In genomic region chr13:22451345-22451744, GRCh38 we compare ENCODE assay signal across 15 cellular contexts.
DNase-seq lines count a peak whose midpoint lies in the region; ATAC-seq and TF ChIP-seq lines count a peak whose summit lies in the region.
"Had no signal": no experiment of that assay in that cellular context is flagged by ENCODE, and none has a peak within 500 bp of the region (broad histone marks: within the 10 kb centered on the region; RNA-seq: fewer than 3 reads in every experiment).

No MANE protein-coding gene starts in this region.

- H3K36me3 ChIP-seq in gastroesophageal sphincter: no peaks in the 10 kb centered on the region
- no peaks in the 10 kb centered on the region for H3K36me3 ChIP-seq in vagina
- H3K36me3 ChIP-seq: spleen had no signal

- WGBS in gastroesophageal sphincter (ENCODE audit: low coverage in 1 of 2), 2 donors: 77 to 81% methylated on average over 2 of the region's 5 CpGs

- ATAC-seq in gastroesophageal sphincter (peak; percentile 22), GM18868 (IDR thresholded peaks at IDR 0.05; ENCODE audit: unreplicated experiment) (no peak)
- ATAC-seq: naive thymus-derived CD4-positive, alpha-beta T cell had no signal

- H3K9me3 Mint-ChIP-seq in mesothelial cell of epicardium (peaks cover 7% of the 10 kb centered on the region), HFFc6 (peaks cover 50% of the 10 kb centered on the region)

- TF ChIP-seq POLR2A in gastroesophageal sphincter (IDR thresholded peaks at IDR 0.05): no peak
- TF ChIP-seq POLR2A in vagina (IDR thresholded peaks at IDR 0.05): no peak

- DNase-seq in NCI-H345 (lab: John Stamatoyannopoulos, UW) (peak; percentile 32), NCI-H345 treated with DMSO at 0.1 percent for 48 hours (lab: John Stamatoyannopoulos, UW; ENCODE audit: unreplicated experiment) (no peak), mesothelial cell of epicardium (ENCODE audit: low spot score in 2 of 2, unreplicated experiment in 2 of 2) (no peak), vagina (ENCODE audit: extremely low spot score in 2 of 2) (no peak), HFFc6 (no peak), UCSD-AML1 (lab: John Stamatoyannopoulos, UW; ENCODE audit: unreplicated experiment) (no peak)
- DNase-seq: activated CD4-positive, alpha-beta T cell treated with anti-CD3 and anti-CD28 coated beads for 4 hours; immature natural killer cell; naive thymus-derived CD4-positive, alpha-beta T cell; NCI-H2171; spleen; testis had no signal

- TF ChIP-seq CTCF in gastroesophageal sphincter (IDR thresholded peaks at IDR 0.05) (no peak), mesothelial cell of epicardium (IDR thresholded peaks at IDR 0.05; ENCODE audit: unreplicated experiment) (no peak), vagina (IDR thresholded peaks at IDR 0.05) (no peak), HFFc6 (IDR thresholded peaks at IDR 0.05) (no peak)

- H3K36me3 Mint-ChIP-seq in mesothelial cell of epicardium: no peaks in the 10 kb centered on the region
- 0 out of 2 replicates have a peak, but pooled peaks cover 5% of the 10 kb centered on the region for H3K36me3 Mint-ChIP-seq in HFFc6 (ENCODE audit: low read depth)
- H3K36me3 Mint-ChIP-seq: immature natural killer cell; naive thymus-derived CD4-positive, alpha-beta T cell had no signal

- no peak for TF ChIP-seq EP300 in gastroesophageal sphincter (IDR thresholded peaks at IDR 0.05)

- H3K27ac Mint-ChIP-seq in mesothelial cell of epicardium (peak overlapping the region; percentile 83), HFFc6 (no peak overlapping the region)
- H3K27ac Mint-ChIP-seq: dendritic cell treated with granulocyte-macrophage colony-stimulating factor and Interleukin-4, amounts not matched to agents 40 ng/mL and 50 ng/mL, for 4 days; immature natural killer cell; naive thymus-derived CD4-positive, alpha-beta T cell had no signal

- H3K4me3 ChIP-seq in gastroesophageal sphincter (no peak overlapping the region), vagina (no peak overlapping the region)
- H3K4me3 ChIP-seq: spleen, testis had no signal

- no peaks in the 10 kb centered on the region for H3K27me3 Mint-ChIP-seq in mesothelial cell of epicardium (ENCODE audit: low read depth)
- no peaks in the 10 kb centered on the region; the same call in 1 of the 2 replicates for H3K27me3 Mint-ChIP-seq in HFFc6 (ENCODE audit: insufficient read depth)
- H3K27me3 Mint-ChIP-seq: dendritic cell treated with granulocyte-macrophage colony-stimulating factor and Interleukin-4, amounts not matched to agents 40 ng/mL and 50 ng/mL, for 4 days had no signal

- H3K4me1 ChIP-seq in gastroesophageal sphincter (no peaks in the 10 kb centered on the region), vagina (no peaks in the 10 kb centered on the region)
- H3K4me1 ChIP-seq: spleen, testis had no signal

- H3K9me3 ChIP-seq in gastroesophageal sphincter (no peaks in the 10 kb centered on the region), vagina (no peaks in the 10 kb centered on the region)
- H3K9me3 ChIP-seq: testis had no signal

- H3K27ac ChIP-seq in gastroesophageal sphincter (no peak overlapping the region), vagina (peak overlapping the region; percentile 2)
- H3K27ac ChIP-seq: spleen, testis had no signal

- H3K4me1 Mint-ChIP-seq in mesothelial cell of epicardium (peaks cover 31% of the 10 kb centered on the region), HFFc6 (ENCODE audit: low read depth) (no peaks in the 10 kb centered on the region)
- H3K4me1 Mint-ChIP-seq: immature natural killer cell; naive thymus-derived CD4-positive, alpha-beta T cell had no signal

- H3K4me3 Mint-ChIP-seq in mesothelial cell of epicardium (no peak overlapping the region), HFFc6 (no peak overlapping the region)
- H3K4me3 Mint-ChIP-seq: dendritic cell treated with granulocyte-macrophage colony-stimulating factor and Interleukin-4, amounts not matched to agents 40 ng/mL and 50 ng/mL, for 4 days; immature natural killer cell; naive thymus-derived CD4-positive, alpha-beta T cell had no signal

- H3K27me3 ChIP-seq in gastroesophageal sphincter (no peaks in the 10 kb centered on the region), vagina (no peaks in the 10 kb centered on the region)
- H3K27me3 ChIP-seq: spleen, testis had no signal

- intact Hi-C loops in vagina (cut with DNase I): no loop called here
